In genomic region chr10:46232084-46232483, GRCh38 we compare ENCODE assay signal across 20 cellular contexts. TPM values are rescaled to one million over a fixed set of nuclear protein-coding genes. Genes with fewer than 3 reads are reported as not detected.
"Had no signal": no experiment of that assay in that cellular context is flagged by ENCODE, and none has a peak within 500 bp of the region (broad histone marks: within the 10 kb centered on the region; RNA-seq: fewer than 3 reads in every experiment).

No MANE protein-coding gene starts in this region.

- H3K4me3 ChIP-seq: ascending aorta, gastrocnemius medialis, heart left ventricle, smooth muscle cell had no signal

- ATAC-seq: gastrocnemius medialis; heart left ventricle; natural killer cell treated with Interleukin-12 subunit alpha and Interleukin-12 subunit beta and Interleukin-15 and Interleukin-18, amount 100 ng/mL, for 72 hours; right cardiac atrium had no signal

- H3K27ac ChIP-seq: ascending aorta, gastrocnemius medialis, heart left ventricle had no signal

- DNase-seq: activated CD4-positive, alpha-beta T cell treated with anti-CD3 and anti-CD28 coated beads for 4 hours; erythroblast; gastrocnemius medialis; mesendoderm; nucleus accumbens; right cardiac atrium; stimulated activated CD4-positive, alpha-beta T cell treated with anti-CD3 and anti-CD28 coated beads, Interleukin-4, amount 100 ng/mL, for 4 hours; stimulated activated CD8-positive, alpha-beta memory T cell treated with anti-CD3 and anti-CD28 coated beads, Interleukin-4, amount 100 ng/mL, for 48 hours; T-helper 2 cell had no signal

RNA-seq across cellular contexts. Expression of gene ANTXRL, which starts 54.7 kb away (rescaled TPM):
- total RNA-seq: activated T-helper 1 cell treated with anti-CD3 and anti-CD28 coated beads, Interleukin-12 subunit alpha, Interleukin-12 subunit beta, Interleukin-2, Interleukin-4 antibody, amounts not matched to agents 30 ng/mL and 10 ng/mL and 1 ng/mL, durations not matched to agents 14 hours and 24 hours and 36 hours; ascending aorta; bronchial epithelial cell; chondrocyte; dermis microvascular lymphatic vessel endothelial cell; gastrocnemius medialis; natural killer cell treated with Interleukin-12 subunit alpha and Interleukin-12 subunit beta and Interleukin-15 and Interleukin-18, amount 100 ng/mL, for 72 hours; progenitor cell of endocrine pancreas; smooth muscle cell; temporal lobe; urinary bladder had no signal
